In the genomic region with DNA sequence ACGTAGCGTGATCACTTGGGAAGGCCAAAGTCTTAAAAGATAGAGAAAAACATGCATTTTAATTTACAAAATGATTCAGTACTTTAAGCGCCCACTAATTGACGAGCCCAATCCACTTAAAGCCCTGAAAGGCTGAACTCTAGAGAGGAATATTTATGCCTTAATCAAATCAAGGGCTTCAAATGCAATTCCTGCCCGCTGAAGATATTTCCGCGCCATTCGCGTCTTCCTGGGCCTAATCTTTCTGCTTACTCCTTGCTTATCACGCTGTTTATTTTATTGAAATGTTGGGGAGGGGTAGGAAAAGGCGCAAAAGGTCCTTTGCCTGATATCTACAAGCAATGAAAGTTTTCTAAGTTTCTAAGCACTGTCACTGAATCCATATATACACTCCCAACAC, we compare ENCODE assay signal across 14 cellular contexts. TPM values are rescaled to one million over a fixed set of nuclear protein-coding genes. Genes with fewer than 3 reads are reported as not detected.
DNase-seq lines count a peak whose midpoint lies in the region; ATAC-seq and TF ChIP-seq lines count a peak whose summit lies in the region.
"Had no signal": no experiment of that assay in that cellular context is flagged by ENCODE, and none has a peak within 500 bp of the region (broad histone marks: within the 10 kb centered on the region; RNA-seq: fewer than 3 reads in every experiment).

No MANE protein-coding gene starts in this region.

- H3K36me3 ChIP-seq in ACC112 (ENCODE audit: insufficient read depth, low read length) (peaks cover 42% of the 10 kb centered on the region), Peyer's patch (peaks cover 0 to 33% (median 0%) of the 10 kb centered on the region in 3 donors), esophagus squamous epithelium (peaks cover 0 to 20% (median 0%) of the 10 kb centered on the region in 3 donors)

- DNase-seq in Peyer's patch: no peak
- DNase-seq in esophagus squamous epithelium (lab: John Stamatoyannopoulos, UW): no peak
- no peak for DNase-seq in nephron progenitor cell
- no peak for DNase-seq in activated CD4-positive, CD25-positive, alpha-beta regulatory T cell treated with anti-CD3 and anti-CD28 coated beads, Interleukin-2, amount 50 U/mL, for 72 hours
- no peak for DNase-seq in central memory CD4-positive, alpha-beta T cell
- DNase-seq: AML-193; amygdala; immature natural killer cell; NCI-H187; stimulated activated CD4-positive, alpha-beta T cell treated with anti-CD3 and anti-CD28 coated beads, Interleukin-4, amount 100 ng/mL, for 4 hours had no signal

- H3K4me1 ChIP-seq in ACC112 (ENCODE audit: control insufficient read depth, insufficient read depth, low read length, unreplicated experiment) (peaks cover 17% of the 10 kb centered on the region), Peyer's patch (peaks cover 0 to 13% (median under 1%) of the 10 kb centered on the region in 4 donors), esophagus squamous epithelium (peaks cover 2 to 56% (median 11%) of the 10 kb centered on the region in 3 donors)

- H3K36me3 Mint-ChIP-seq in nephron progenitor cell (ENCODE audit: low read depth): peaks cover 50% of the 10 kb centered on the region

- H3K4me3 ChIP-seq in ACC112 (ENCODE audit: low read depth, low read length): peak overlapping the region; percentile 97
- peak overlapping the region in 3 of 4 donors; percentile 54 to 81 (median 61) for H3K4me3 ChIP-seq in Peyer's patch
- H3K4me3 ChIP-seq in esophagus squamous epithelium: peak overlapping the region in 3 of 4 donors; percentile 55 to 78 (median 70)

- 73 to 80% methylated on average over 11 of the region's 11 CpGs for WGBS in esophagus squamous epithelium, 2 donors

- H3K27ac ChIP-seq in ACC112 (ENCODE audit: low read depth, low read length): no peak overlapping the region
- peak overlapping the region in 2 of 4 donors; percentile 77 to 89 for H3K27ac ChIP-seq in Peyer's patch
- no peak overlapping the region for H3K27ac ChIP-seq in esophagus squamous epithelium

- TF ChIP-seq POLR2A in Peyer's patch (IDR thresholded peaks at IDR 0.05) (no peak), esophagus squamous epithelium (IDR thresholded peaks at IDR 0.05) (no peak)

- peaks cover 41% of the 10 kb centered on the region for H3K27me3 Mint-ChIP-seq in nephron progenitor cell (ENCODE audit: low read depth, poor library complexity)

- peaks cover 59% of the 10 kb centered on the region for H3K79me2 ChIP-seq in ACC112 (ENCODE audit: control insufficient read depth, insufficient read depth, low read length, unreplicated experiment)

- H3K9me3 ChIP-seq in Peyer's patch: peaks cover 0 to 4% (median 0%) of the 10 kb centered on the region in 4 donors
- H3K9me3 ChIP-seq in esophagus squamous epithelium: no peaks in the 10 kb centered on the region

- peak overlapping the region; percentile 98 for H3K4me3 Mint-ChIP-seq in nephron progenitor cell
- H3K4me3 Mint-ChIP-seq: immature natural killer cell had no signal

- ATAC-seq in HG02973 (IDR thresholded peaks at IDR 0.05; ENCODE audit: unreplicated experiment): no peak
- ATAC-seq in HG03045 (IDR thresholded peaks at IDR 0.05; ENCODE audit: unreplicated experiment): no peak

- TF ChIP-seq CTCF in Peyer's patch (IDR thresholded peaks at IDR 0.05) (no peak), esophagus squamous epithelium (IDR thresholded peaks at IDR 0.05) (no peak), nephron progenitor cell (IDR thresholded peaks at IDR 0.05) (no peak)

- H2AFZ ChIP-seq in ACC112 (ENCODE audit: low read length, unreplicated experiment): no peak overlapping the region

- H3K27me3 ChIP-seq in ACC112 (ENCODE audit: insufficient read depth, low read length) (no peaks in the 10 kb centered on the region), Peyer's patch (no peaks in the 10 kb centered on the region), esophagus squamous epithelium (peaks cover 0 to 64% (median 0%) of the 10 kb centered on the region in 4 donors)

- no peak overlapping the region for H3K27ac Mint-ChIP-seq in nephron progenitor cell
- H3K27ac Mint-ChIP-seq: immature natural killer cell had no signal

- H3K9me3 Mint-ChIP-seq in nephron progenitor cell: no peaks in the 10 kb centered on the region

- H3K4me1 Mint-ChIP-seq in nephron progenitor cell: peaks cover 79% of the 10 kb centered on the region

- intact Hi-C loops in esophagus squamous epithelium (cut with DNase I): no loop called here

RNA-seq across cellular contexts. Expression of gene TBX3, which starts 4.0 kb away (rescaled TPM):
- total RNA-seq in Peyer's patch: 10 to 100 TPM; 50.3 to 90.0 (median 80.2) TPM
- 1 to 10 TPM; 2.0 to 2.5 (median 2.4) TPM for total RNA-seq in esophagus squamous epithelium
- total RNA-seq: T-helper 2 cell treated with Interferon-gamma antibody and Interleukin-4, amounts not matched to agents 100 ng/mL and 5 ng/mL, for 36 hours had no signal

Comparison
In these comparisons a context has a peak if more than half of its experiments do, and no peak if none do; other contexts are left out.
1. RNA of gene TBX3, which starts 4.0 kb away (total RNA-seq): 50.3 to 90.0 TPM in Peyer's patch; 2.0 to 2.5 TPM in esophagus squamous epithelium; every median in the first group is over 10 times any median in the second.
2. Peak in every context shown above with its lines, with median percentiles within 50 percentile points of each other: H3K4me3 ChIP-seq.